9 cellular contexts compared by ENCODE assay signal in the genomic region with DNA sequence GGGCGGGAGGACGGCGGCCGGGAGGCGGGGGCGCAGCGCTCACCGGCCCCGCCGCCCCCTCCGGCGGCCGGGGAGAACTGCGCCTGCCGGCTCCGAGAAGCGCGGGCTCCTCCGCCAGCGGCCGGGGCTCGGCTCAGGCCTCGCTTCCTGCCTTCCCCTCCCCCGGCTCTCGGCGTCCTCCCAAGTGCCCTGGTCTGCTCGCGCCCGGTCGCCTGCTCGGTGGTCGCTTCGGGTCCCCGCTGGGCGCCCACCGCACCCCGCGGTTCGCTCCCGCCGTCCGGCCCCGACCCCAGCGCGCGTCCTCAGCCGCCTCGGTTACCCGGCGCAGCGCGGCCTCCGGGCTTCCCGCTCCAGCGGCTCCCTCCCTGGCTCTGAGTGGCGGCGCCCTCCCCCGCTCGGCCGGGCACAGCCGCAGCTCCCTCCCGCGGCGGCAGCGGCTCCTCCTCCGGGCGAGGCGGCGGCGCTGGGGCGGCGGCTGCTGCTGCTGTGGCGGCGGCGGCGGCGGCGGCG. TPM values are rescaled to one million over a fixed set of nuclear protein-coding genes. Genes with fewer than 3 reads are reported as not detected.
DNase-seq lines count a peak whose midpoint lies in the region; ATAC-seq, FAIRE-seq and TF ChIP-seq lines count a peak whose summit lies in the region.
"Had no signal": no experiment of that assay in that cellular context is flagged by ENCODE, and none has a peak within 500 bp of the region (broad histone marks: within the 10 kb centered on the region; RNA-seq: fewer than 3 reads in every experiment).

No MANE protein-coding gene starts in this region.

- H3K27me3 ChIP-seq in IMR-90 (ENCODE audit: control insufficient read depth, insufficient read depth, low read length) = no peaks in the 10 kb centered on the region
- H3K27me3 ChIP-seq in brain microvascular endothelial cell (replicated peaks) = no peaks in the 10 kb centered on the region
- H3K27me3 ChIP-seq in keratinocyte (ENCODE audit: control insufficient read depth, extremely low read depth, insufficient read depth, low read length) = no peaks in the 10 kb centered on the region

- in situ Hi-C loops in IMR-90 (cut with MboI; ENCODE audit: low sequenced_read_pairs) (loop anchor here (25.0 kb wide), 2 partner anchors 293 to 418 kb away; partner anchors contain the start of gene GPATCH8), brain microvascular endothelial cell (cut with HindIII; ENCODE audit: low pct_ligation_motif_present, low sequenced_read_pairs) (no loop called here)

- CTCF ChIA-PET in IMR-90 (lab: Yijun Ruan, JAX) = interaction anchor here (1.2 kb wide), 1 partner anchor 9 kb away, joined by 7 read pairs; no protein-coding TSS in a partner anchor

- H3K9me1 ChIP-seq in IMR-90 (ENCODE audit: insufficient read depth, low read length) (peaks cover 20% of the 10 kb centered on the region), keratinocyte (ENCODE audit: control insufficient read depth, extremely low read depth, insufficient read depth, low read length) (no peaks in the 10 kb centered on the region)

- peak overlapping the region; percentile 78 for H3K4ac ChIP-seq in IMR-90 (ENCODE audit: low read depth, low read length)

- H3K14ac ChIP-seq in IMR-90 (replicated peaks; ENCODE audit: low read depth, low read length) = peak overlapping the region; percentile 48

- peak overlapping the region; percentile 92 for H3K27ac ChIP-seq in IMR-90 (ENCODE audit: insufficient read depth, low read length)
- peak overlapping the region; percentile 86 for H3K27ac ChIP-seq in brain microvascular endothelial cell
- peak overlapping the region; percentile 66 for H3K27ac ChIP-seq in keratinocyte (ENCODE audit: control insufficient read depth, insufficient read depth, low read length)

- H3K9me3 ChIP-seq in IMR-90 (ENCODE audit: control insufficient read depth, insufficient read depth, low read length) (no peaks in the 10 kb centered on the region), keratinocyte (ENCODE audit: control insufficient read depth, low read depth, low read length) (no peaks in the 10 kb centered on the region)

- no peak overlapping the region for H3K23ac ChIP-seq in IMR-90 (ENCODE audit: low read depth, low read length)

- intact Hi-C loops in IMR-90 (cut with micrococcal nuclease) = loop anchor here (1.0 to 10.0 kb wide), 2 partner anchors 106 to 286 kb away; partner anchors contain the start of gene GPATCH8

- H3K4me2 ChIP-seq in IMR-90 (ENCODE audit: low read depth, low read length) (no peak overlapping the region), keratinocyte (ENCODE audit: control insufficient read depth, extremely low read depth, insufficient read depth, low read depth, low read length) (no peak overlapping the region)

- peaks cover 32 to 64% of the 10 kb centered on the region in 2 experiments for H3K79me1 ChIP-seq in IMR-90 (ENCODE audit: low read depth in 1 of 2, low read length in 2 of 2)

- no peak overlapping the region for H2BK120ac ChIP-seq in IMR-90 (ENCODE audit: low read depth, low read length)

- WGBS in IMR-90 (ENCODE audit: extremely low coverage in 2 of 2, insufficient read length in 1 of 2), 2 experiments = 2% methylated on average over 33 of the region's 79 CpGs; no CpG with 5 or more reads in 1 of the 2 experiments

- peak overlapping the region; percentile 74 for H2AFZ ChIP-seq in IMR-90 (replicated peaks; ENCODE audit: low read length, poor library complexity)
- H2AFZ ChIP-seq in keratinocyte (ENCODE audit: control insufficient read depth, low read length) = no peak overlapping the region

- DNase-seq in ELR (ENCODE audit: low read depth) = peak; percentile 87
- DNase-seq in IMR-90 = peak; percentile 65
- DNase-seq in T-helper 9 cell = peak; percentile 57
- DNase-seq in brain microvascular endothelial cell = no peak
- no peak for DNase-seq in keratinocyte (ENCODE audit: low read depth, low spot score)
- peak; percentile 72 for DNase-seq in stimulated activated CD4-positive, alpha-beta T cell treated with anti-CD3 and anti-CD28 coated beads, Interleukin-1b, Interleukin-23, amount 100 ng/mL, for 48 hours

- H3K4me1 ChIP-seq in IMR-90 (ENCODE audit: control insufficient read depth, insufficient read depth, low read length) (peaks cover 15% of the 10 kb centered on the region), keratinocyte (ENCODE audit: control insufficient read depth, extremely low read depth, insufficient read depth, low read length) (peaks cover 34% of the 10 kb centered on the region)

- H3K4me3 ChIP-seq in IMR-90 (ENCODE audit: insufficient read depth, low read depth, low read length) = peak overlapping the region; percentile 61
- H3K4me3 ChIP-seq in brain microvascular endothelial cell (ENCODE audit: low read depth, low read length) = peak overlapping the region; percentile 82
- peak overlapping the region; percentile 67 to 94 (median 89) for H3K4me3 ChIP-seq in keratinocyte (ENCODE audit: control insufficient read depth in 2 of 3, extremely low read depth in 1 of 3, insufficient read depth in 2 of 3, low read depth in 1 of 3, low read length in 3 of 3)

- H4K20me1 ChIP-seq in IMR-90 (ENCODE audit: insufficient read depth, low read length) (peaks cover 28% of the 10 kb centered on the region), keratinocyte (ENCODE audit: control insufficient read depth, extremely low read depth, insufficient read depth, low read length) (no peaks in the 10 kb centered on the region)

- no TSS peak for BruUV-seq in IMR-90 (replicated peaks; lab: Mats Ljungman, UMichigan)

- no peak for FAIRE-seq in keratinocyte (lab: Jason Lieb, UNC)
- FAIRE-seq: islet of Langerhans had no signal

- peaks cover 28% of the 10 kb centered on the region for H3K36me3 ChIP-seq in IMR-90 (ENCODE audit: control insufficient read depth, insufficient read depth, low read length)
- peaks cover 30% of the 10 kb centered on the region for H3K36me3 ChIP-seq in brain microvascular endothelial cell (replicated peaks)
- peaks cover 22 to 28% of the 10 kb centered on the region in 2 experiments for H3K36me3 ChIP-seq in keratinocyte (ENCODE audit: control insufficient read depth in 2 of 2, extremely low read depth in 1 of 2, insufficient read depth in 2 of 2, low read length in 2 of 2)

- ATAC-seq in GM21423 (IDR thresholded peaks at IDR 0.05; ENCODE audit: unreplicated experiment) = peak; percentile 34
- ATAC-seq in IMR-90 (ENCODE audit: low read depth) = peak; percentile 48
- no peak for ATAC-seq in GM18873 (IDR thresholded peaks at IDR 0.05; ENCODE audit: low FRiP score, unreplicated experiment)

- H2BK20ac ChIP-seq in IMR-90 (ENCODE audit: low read depth, low read length) = no peak overlapping the region

- H2BK15ac ChIP-seq in IMR-90 (ENCODE audit: low read depth, low read length) = no peak overlapping the region

- H2AK5ac ChIP-seq in IMR-90 (ENCODE audit: low read depth, low read length) = no peak overlapping the region; the same call in 1 of the 2 replicates

- no peak overlapping the region for H3K18ac ChIP-seq in IMR-90 (ENCODE audit: low read depth, low read length)

- peak overlapping the region; percentile 78 for H2BK5ac ChIP-seq in IMR-90 (ENCODE audit: low read depth, low read length, poor library complexity, severe bottlenecking)

- POLR2A ChIA-PET in IMR-90 (lab: Charles Lee; ENCODE audit: unreplicated experiment) = interaction anchor here (0.7 kb wide), 1 partner anchor 132 kb away, joined by 3 read pairs; no protein-coding TSS in a partner anchor

- no peak overlapping the region for H4K8ac ChIP-seq in IMR-90 (ENCODE audit: low read depth in 2 of 2, low read length in 2 of 2)

- H4K91ac ChIP-seq in IMR-90 (ENCODE audit: insufficient read depth, low read depth, low read length) = no peak overlapping the region; the same call in 1 of the 2 replicates

- peaks cover 24% of the 10 kb centered on the region for H3K79me2 ChIP-seq in keratinocyte (ENCODE audit: control insufficient read depth, insufficient read depth, low read length)

- dilution Hi-C loops in IMR-90 (cut with HindIII; ENCODE audit: low sequenced_read_pairs, unreplicated experiment) = no loop called here
- dilution Hi-C loops in keratinocyte (cut with MboI; ENCODE audit: extremely low pct_ligation_motif_present, low sequenced_read_pairs) = no loop called here

- TF ChIP-seq CTCF in IMR-90 (conservative IDR thresholded peaks at IDR 0.05; ENCODE audit: low read depth, low read length) (peak; percentile 58), brain microvascular endothelial cell (IDR thresholded peaks at IDR 0.05; ENCODE audit: low read depth, low read length, missing control alignments) (peak; percentile 25), keratinocyte (optimal IDR thresholded peaks at IDR 0.05 in 1 of 3, IDR thresholded peaks at IDR 0.05 in 1 of 3, conservative IDR thresholded peaks at IDR 0.05 in 1 of 3; ENCODE audit: extremely low read depth in 1 of 3, insufficient read depth in 2 of 3, low read length in 3 of 3) (peak in 2 of 3 experiments; percentile 34 to 49)

- H4K5ac ChIP-seq in IMR-90 (ENCODE audit: low read depth, low read length) = no peak overlapping the region

- peak; percentile 57 for TF ChIP-seq POLR2A in IMR-90 (IDR thresholded peaks at IDR 0.05; ENCODE audit: low read depth, low read length)

- peak; percentile 25; the same call in 1 of the 2 replicates for TF ChIP-seq RAD21 in IMR-90 (IDR thresholded peaks at IDR 0.05; ENCODE audit: low read length)

- H2AK9ac ChIP-seq in IMR-90 (replicated peaks; ENCODE audit: low read depth, low read length, poor library complexity) = peak overlapping the region; percentile 98

- peak overlapping the region; percentile 38; the same call in 1 of the 2 replicates for H3K56ac ChIP-seq in IMR-90 (ENCODE audit: extremely low read depth, insufficient read depth, low read length)

- peak overlapping the region; percentile 40 for H3K9ac ChIP-seq in IMR-90 (ENCODE audit: low read depth, low read length)
- H3K9ac ChIP-seq in keratinocyte (ENCODE audit: control insufficient read depth, extremely low read depth, insufficient read depth, low read length) = peak overlapping the region; percentile 81

RNA-seq across cellular contexts. Expression of gene UBTF, which starts 0.3 kb away (rescaled TPM):
- 42.1 and 49.4 TPM in 2 replicates for total RNA-seq in IMR-90 (2012; rRNA removed)
- polyA plus RNA-seq in IMR-90 (2012; rRNA removed) = 25.6 and 29.7 TPM in 2 replicates
- polyA plus RNA-seq in IMR-90 (2012; cell fraction: cytosol; rRNA removed) = 13.0 and 21.5 TPM in 2 replicates
- polyA plus RNA-seq in IMR-90 (2012; cell fraction: nucleus; rRNA removed; ENCODE audit: low replicate concordance) = 19.8 and 33.5 TPM in 2 replicates
- 14.7 to 23.0 TPM (median 20.5 TPM) in 3 replicates for polyA plus RNA-seq in keratinocyte
- 52.7 TPM for polyA plus RNA-seq in keratinocyte (2011; ENCODE audit: low read depth)
- polyA plus RNA-seq in keratinocyte (2011; cell fraction: cytosol; rRNA removed) = 15.6 and 21.1 TPM in 2 replicates
- 37.8 and 39.2 TPM in 2 replicates for polyA plus RNA-seq in keratinocyte (2011; cell fraction: nucleus; rRNA removed)
- 30.2 and 38.1 TPM in 2 replicates for polyA plus RNA-seq in keratinocyte (2012; ENCODE audit: low replicate concordance)
- polyA minus RNA-seq in keratinocyte = 9.3 to 36.6 TPM (median 15.2 TPM) in 3 replicates
- 19.8 TPM for polyA minus RNA-seq in keratinocyte (2011; cell fraction: cytosol; rRNA and poly(A)+ RNA removed)
- polyA minus RNA-seq in keratinocyte (2011; cell fraction: nucleus; rRNA and poly(A)+ RNA removed) = 13.9 and 17.8 TPM in 2 replicates

RNA-seq across cellular contexts. Expression of gene ATXN7L3, which starts 19.5 kb away (rescaled TPM):
- 17.2 and 17.5 TPM in 2 replicates for total RNA-seq in IMR-90 (2012; rRNA removed)
- polyA plus RNA-seq in IMR-90 (2012; rRNA removed) (38.3 and 40.9 TPM in 2 replicates), keratinocyte (29.3 to 33.8 TPM (median 32.8 TPM) in 3 replicates)
- polyA plus RNA-seq in IMR-90 (2012; cell fraction: cytosol; rRNA removed) = 28.3 and 33.9 TPM in 2 replicates
- 91.0 and 111 TPM in 2 replicates for polyA plus RNA-seq in IMR-90 (2012; cell fraction: nucleus; rRNA removed; ENCODE audit: low replicate concordance)
- polyA plus RNA-seq in keratinocyte (2011; ENCODE audit: low read depth) = 68.4 TPM
- polyA plus RNA-seq in keratinocyte (2011; cell fraction: cytosol; rRNA removed) = 27.1 and 31.7 TPM in 2 replicates
- polyA plus RNA-seq in keratinocyte (2011; cell fraction: nucleus; rRNA removed) = 63.6 and 75.5 TPM in 2 replicates
- polyA plus RNA-seq in keratinocyte (2012; ENCODE audit: low replicate concordance) = 20.6 and 28.4 TPM in 2 replicates
- polyA minus RNA-seq in keratinocyte = 38.4 to 46.4 TPM (median 38.5 TPM) in 3 replicates
- polyA minus RNA-seq in keratinocyte (2011; cell fraction: cytosol; rRNA and poly(A)+ RNA removed) = 25.5 TPM
- 17.3 and 17.8 TPM in 2 replicates for polyA minus RNA-seq in keratinocyte (2011; cell fraction: nucleus; rRNA and poly(A)+ RNA removed)

RNA-seq across cellular contexts. Expression of gene TMUB2, which starts 32.4 kb away (rescaled TPM):
- 16.5 and 17.8 TPM in 2 replicates for total RNA-seq in IMR-90 (2012; rRNA removed)
- polyA plus RNA-seq in IMR-90 (2012; rRNA removed) = 42.5 and 43.6 TPM in 2 replicates
- 20.7 and 37.7 TPM in 2 replicates for polyA plus RNA-seq in IMR-90 (2012; cell fraction: cytosol; rRNA removed)
- 191 and 195 TPM in 2 replicates for polyA plus RNA-seq in IMR-90 (2012; cell fraction: nucleus; rRNA removed; ENCODE audit: low replicate concordance)
- polyA plus RNA-seq in keratinocyte = 25.5 to 38.5 TPM (median 27.1 TPM) in 3 replicates
- polyA plus RNA-seq in keratinocyte (2011; ENCODE audit: low read depth) = 4.7 TPM
- 18.3 and 19.7 TPM in 2 replicates for polyA plus RNA-seq in keratinocyte (2011; cell fraction: cytosol; rRNA removed)
- 76.6 and 85.4 TPM in 2 replicates for polyA plus RNA-seq in keratinocyte (2011; cell fraction: nucleus; rRNA removed)
- 21.2 and 24.5 TPM in 2 replicates for polyA plus RNA-seq in keratinocyte (2012; ENCODE audit: low replicate concordance)
- polyA minus RNA-seq in keratinocyte = 16.5 to 23.1 TPM (median 18.7 TPM) in 3 replicates
- 18.2 TPM for polyA minus RNA-seq in keratinocyte (2011; cell fraction: cytosol; rRNA and poly(A)+ RNA removed)
- 20.4 and 27.3 TPM in 2 replicates for polyA minus RNA-seq in keratinocyte (2011; cell fraction: nucleus; rRNA and poly(A)+ RNA removed)

RNA-seq across cellular contexts. Expression of gene ASB16, which starts 48.7 kb away (rescaled TPM):
- not detected in 2 replicates for total RNA-seq in IMR-90 (2012; rRNA removed)
- 0.05 and 0.06 TPM in 2 replicates for polyA plus RNA-seq in IMR-90 (2012; rRNA removed)
- 0.04 and 0.13 TPM in 2 replicates for polyA plus RNA-seq in IMR-90 (2012; cell fraction: cytosol; rRNA removed)
- polyA plus RNA-seq in IMR-90 (2012; cell fraction: nucleus; rRNA removed; ENCODE audit: low replicate concordance) = 0.15 and 0.34 TPM in 2 replicates
- polyA plus RNA-seq in keratinocyte = not detected in 3 replicates
- not detected for polyA plus RNA-seq in keratinocyte (2011; ENCODE audit: low read depth)
- polyA plus RNA-seq in keratinocyte (2011; cell fraction: cytosol; rRNA removed) = not detected in 2 replicates
- not detected in 2 replicates for polyA plus RNA-seq in keratinocyte (2011; cell fraction: nucleus; rRNA removed)
- polyA plus RNA-seq in keratinocyte (2012; ENCODE audit: low replicate concordance) = 0.24 and 0.32 TPM in 2 replicates
- not detected in 3 replicates for polyA minus RNA-seq in keratinocyte
- polyA minus RNA-seq in keratinocyte (2011; cell fraction: cytosol; rRNA and poly(A)+ RNA removed) = not detected
- not detected in 2 replicates for polyA minus RNA-seq in keratinocyte (2011; cell fraction: nucleus; rRNA and poly(A)+ RNA removed)

RNA-seq across cellular contexts. Expression of gene SLC4A1, which starts 48.8 kb away (rescaled TPM):
- not detected in 2 replicates for total RNA-seq in IMR-90 (2012; rRNA removed)
- not detected in 2 replicates for polyA plus RNA-seq in IMR-90 (2012; rRNA removed)
- polyA plus RNA-seq in IMR-90 (2012; cell fraction: cytosol; rRNA removed) = not detected in 2 replicates
- polyA plus RNA-seq in IMR-90 (2012; cell fraction: nucleus; rRNA removed; ENCODE audit: low replicate concordance) = 0.01 TPM in 1 of 2 replicates, not detected in the other
- 0.06 TPM in 1 of 3 replicates, not detected in the others for polyA plus RNA-seq in keratinocyte
- polyA plus RNA-seq in keratinocyte (2011; ENCODE audit: low read depth) = not detected
- not detected in 2 replicates for polyA plus RNA-seq in keratinocyte (2011; cell fraction: cytosol; rRNA removed)
- not detected in 2 replicates for polyA plus RNA-seq in keratinocyte (2011; cell fraction: nucleus; rRNA removed)
- not detected in 2 replicates for polyA plus RNA-seq in keratinocyte (2012; ENCODE audit: low replicate concordance)
- polyA minus RNA-seq in keratinocyte = not detected in 3 replicates
- not detected for polyA minus RNA-seq in keratinocyte (2011; cell fraction: cytosol; rRNA and poly(A)+ RNA removed)
- not detected in 2 replicates for polyA minus RNA-seq in keratinocyte (2011; cell fraction: nucleus; rRNA and poly(A)+ RNA removed)

Comparison
In these comparisons a context has a peak if more than half of its experiments do, and no peak if none do; other contexts are left out.
1. DNase-seq: peak in ELR (single experiment), IMR-90 (single experiment), T-helper 9 cell (single experiment) and stimulated activated CD4-positive, alpha-beta T cell treated with anti-CD3 and anti-CD28 coated beads, Interleukin-1b, Interleukin-23, amount 100 ng/mL, for 48 hours (single experiment); none in brain microvascular endothelial cell (single experiment) and keratinocyte (single experiment).
2. Peak in every context shown above with its lines, with median percentiles within 50 percentile points of each other: H3K27ac ChIP-seq, H3K4me3 ChIP-seq and CTCF ChIP-seq.